Comparison of ENCODE assay signal across 24 cellular contexts in the genomic region with DNA sequence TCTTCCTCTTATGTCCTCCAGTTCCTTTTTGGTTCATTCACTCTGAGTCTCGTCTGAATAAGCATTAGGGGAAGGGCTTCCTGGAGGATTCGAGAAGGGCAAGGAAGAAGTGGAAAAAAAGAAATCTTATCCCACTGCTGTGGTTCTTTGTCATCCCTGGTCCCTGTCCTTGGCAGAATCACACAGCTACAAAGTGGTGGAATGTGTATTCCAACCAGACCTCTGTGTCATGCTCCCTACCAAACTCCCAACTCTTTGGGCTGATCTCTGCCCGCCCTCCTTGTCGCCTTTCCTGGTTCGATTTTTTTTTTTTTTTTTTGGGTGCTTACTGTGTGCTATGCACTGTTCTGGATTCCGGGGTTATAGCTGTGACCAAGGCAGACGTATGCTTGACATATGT.
"Had no signal": no experiment of that assay in that cellular context is flagged by ENCODE, and none has a peak within 500 bp of the region (broad histone marks: within the 10 kb centered on the region; RNA-seq: fewer than 3 reads in every experiment).

No MANE protein-coding gene starts in this region.

- H3K4me1 ChIP-seq: ascending aorta, thyroid gland had no signal

- H3K4me3 ChIP-seq: ascending aorta, sigmoid colon, thyroid gland had no signal

- H3K27ac ChIP-seq: ascending aorta, brain microvascular endothelial cell, sigmoid colon, thyroid gland, VCaP had no signal

- H3K9me3 Mint-ChIP-seq: neural crest cell; stimulated activated naive CD8-positive, alpha-beta T cell treated with anti-CD3 and anti-CD28 coated beads, Interleukin-15, Interleukin-2, amounts not matched to agents 100 ng/mL and 50 ng/mL, for 24 hours; T-helper 2 cell treated with Interferon-gamma antibody and Interleukin-4, amounts not matched to agents 5 μg/mL and 100 μg/mL, for 36 hours had no signal

- DNase-seq: activated CD4-positive, alpha-beta T cell treated with anti-CD3 and anti-CD28 coated beads for 1 hour; activated CD4-positive, alpha-beta T cell treated with anti-CD3 and anti-CD28 coated beads, Interleukin-2, amount 50 U/mL, for 1 hour; activated CD8-positive, alpha-beta T cell treated with anti-CD3 and anti-CD28 coated beads, Interleukin-2, amount 10 ng/mL, durations not matched to agents 7 days and 5 days; activated gamma-delta T cell treated with Interleukin-2 at 50 U/mL for 16 hours; brain microvascular endothelial cell; caudate nucleus; dermis blood vessel endothelial cell; effector CD8-positive, alpha-beta T cell; left colon; naive B cell; occipital lobe; posterior cingulate gyrus; sigmoid colon; substantia nigra; T-cell; thyroid gland had no signal

- H3K27me3 Mint-ChIP-seq: memory B cell had no signal

- H3K4me1 Mint-ChIP-seq: activated naive CD4-positive, alpha-beta T cell treated with anti-CD3 and anti-CD28 coated beads, Interleukin-2, amount 50 U/mL, for 24 hours; memory B cell; naive B cell; T-cell had no signal

- H3K27ac Mint-ChIP-seq: activated CD8-positive, alpha-beta T cell treated with anti-CD3 and anti-CD28 coated beads, Interleukin-2, amount 10 ng/mL, durations not matched to agents 7 days and 5 days; activated naive CD4-positive, alpha-beta T cell treated with anti-CD3 and anti-CD28 coated beads, Interleukin-2, amount 50 U/mL, for 24 hours; memory B cell; naive B cell; stimulated activated naive CD8-positive, alpha-beta T cell treated with anti-CD3 and anti-CD28 coated beads, Interleukin-15, Interleukin-2, amounts not matched to agents 100 ng/mL and 50 ng/mL, for 24 hours; T-cell; T-helper 2 cell treated with Interferon-gamma antibody and Interleukin-4, amounts not matched to agents 5 μg/mL and 100 μg/mL, for 36 hours had no signal

- H3K36me3 Mint-ChIP-seq: activated naive CD4-positive, alpha-beta T cell treated with anti-CD3 and anti-CD28 coated beads, Interleukin-2, amount 50 U/mL, for 24 hours; memory B cell; naive B cell; T-cell had no signal

- H3K4me3 Mint-ChIP-seq: activated CD8-positive, alpha-beta T cell treated with anti-CD3 and anti-CD28 coated beads, Interleukin-2, amount 10 ng/mL, durations not matched to agents 7 days and 5 days; activated naive CD4-positive, alpha-beta T cell treated with anti-CD3 and anti-CD28 coated beads, Interleukin-2, amount 50 U/mL, for 24 hours; memory B cell; naive B cell; neural crest cell; stimulated activated naive CD8-positive, alpha-beta T cell treated with anti-CD3 and anti-CD28 coated beads, Interleukin-15, Interleukin-2, amounts not matched to agents 100 ng/mL and 50 ng/mL, for 24 hours; T-cell; T-helper 2 cell treated with Interferon-gamma antibody and Interleukin-4, amounts not matched to agents 5 μg/mL and 100 μg/mL, for 36 hours had no signal

- ATAC-seq: activated CD8-positive, alpha-beta T cell treated with anti-CD3 and anti-CD28 coated beads, Interleukin-2, amount 10 ng/mL, durations not matched to agents 7 days and 5 days; esophagus mucosa; left colon; T-cell had no signal

- H3K36me3 ChIP-seq: ascending aorta, brain microvascular endothelial cell, sigmoid colon, thyroid gland had no signal

- H3K27me3 ChIP-seq: ascending aorta, brain microvascular endothelial cell, sigmoid colon, thyroid gland had no signal

- H3K9me3 ChIP-seq: ascending aorta, sigmoid colon, thyroid gland had no signal
